1 cellular context compared by ENCODE assay signal in genomic region chr15:25944386-25944785, GRCh38.
TF ChIP-seq lines count a peak whose summit lies in the region.

No MANE protein-coding gene starts in this region.

TF ChIP-seq in WTC11, 78 proteins besides CTCF, POLR2A, EP300 and RAD21 (continued from another document):
- TF ChIP-seq, protein P1, sequence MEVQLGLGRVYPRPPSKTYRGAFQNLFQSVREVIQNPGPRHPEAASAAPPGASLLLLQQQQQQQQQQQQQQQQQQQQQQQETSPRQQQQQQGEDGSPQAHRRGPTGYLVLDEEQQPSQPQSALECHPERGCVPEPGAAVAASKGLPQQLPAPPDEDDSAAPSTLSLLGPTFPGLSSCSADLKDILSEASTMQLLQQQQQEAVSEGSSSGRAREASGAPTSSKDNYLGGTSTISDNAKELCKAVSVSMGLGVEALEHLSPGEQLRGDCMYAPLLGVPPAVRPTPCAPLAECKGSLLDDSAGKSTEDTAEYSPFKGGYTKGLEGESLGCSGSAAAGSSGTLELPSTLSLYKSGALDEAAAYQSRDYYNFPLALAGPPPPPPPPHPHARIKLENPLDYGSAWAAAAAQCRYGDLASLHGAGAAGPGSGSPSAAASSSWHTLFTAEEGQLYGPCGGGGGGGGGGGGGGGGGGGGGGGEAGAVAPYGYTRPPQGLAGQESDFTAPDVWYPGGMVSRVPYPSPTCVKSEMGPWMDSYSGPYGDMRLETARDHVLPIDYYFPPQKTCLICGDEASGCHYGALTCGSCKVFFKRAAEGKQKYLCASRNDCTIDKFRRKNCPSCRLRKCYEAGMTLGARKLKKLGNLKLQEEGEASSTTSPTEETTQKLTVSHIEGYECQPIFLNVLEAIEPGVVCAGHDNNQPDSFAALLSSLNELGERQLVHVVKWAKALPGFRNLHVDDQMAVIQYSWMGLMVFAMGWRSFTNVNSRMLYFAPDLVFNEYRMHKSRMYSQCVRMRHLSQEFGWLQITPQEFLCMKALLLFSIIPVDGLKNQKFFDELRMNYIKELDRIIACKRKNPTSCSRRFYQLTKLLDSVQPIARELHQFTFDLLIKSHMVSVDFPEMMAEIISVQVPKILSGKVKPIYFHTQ (CRISPR knock-in tag; IDR thresholded peaks at IDR 0.05): no peak
